In genomic region chr3:157066335-157067071, GRCh38 we compare ENCODE assay signal across 11 cellular contexts.
DNase-seq lines count a peak whose midpoint lies in the region; ATAC-seq and TF ChIP-seq lines count a peak whose summit lies in the region.
"Had no signal": no experiment of that assay in that cellular context is flagged by ENCODE, and none has a peak within 500 bp of the region (broad histone marks: within the 10 kb centered on the region; RNA-seq: fewer than 3 reads in every experiment).

No MANE protein-coding gene starts in this region.

- ATAC-seq in stimulated activated effector memory CD8-positive, alpha-beta T cell treated with anti-CD3 and anti-CD28 coated beads, Interleukin-12 subunit alpha, Interleukin-12 subunit beta, amount 100 ng/mL, for 72 hours, result no peak
- ATAC-seq in HG03521 (IDR thresholded peaks at IDR 0.05; ENCODE audit: unreplicated experiment) (no peak), SK-N-SH treated with all-trans-retinoic acid at 6 μM for 48 hours (no peak)

- H3K27me3 Mint-ChIP-seq in activated CD4-positive, alpha-beta memory T cell treated with anti-CD3 and anti-CD28 coated beads for 36 hours, result no peaks in the 10 kb centered on the region

- no peaks in the 10 kb centered on the region for H3K9me3 Mint-ChIP-seq in activated CD4-positive, alpha-beta memory T cell treated with anti-CD3 and anti-CD28 coated beads for 36 hours
- H3K9me3 Mint-ChIP-seq in stimulated activated effector memory CD8-positive, alpha-beta T cell treated with anti-CD3 and anti-CD28 coated beads, Interleukin-12 subunit alpha, Interleukin-12 subunit beta, amount 100 ng/mL, for 72 hours, result no peaks in the 10 kb centered on the region
- H3K9me3 Mint-ChIP-seq: dendritic cell treated with granulocyte-macrophage colony-stimulating factor and Interleukin-4, amounts not matched to agents 40 ng/mL and 50 ng/mL, for 4 days had no signal

- H3K4me1 Mint-ChIP-seq in activated CD4-positive, alpha-beta memory T cell treated with anti-CD3 and anti-CD28 coated beads for 36 hours (ENCODE audit: low read depth), result peaks cover 23% of the 10 kb centered on the region
- peaks cover 44% of the 10 kb centered on the region for H3K4me1 Mint-ChIP-seq in stimulated activated effector memory CD8-positive, alpha-beta T cell treated with anti-CD3 and anti-CD28 coated beads, Interleukin-12 subunit alpha, Interleukin-12 subunit beta, amount 100 ng/mL, for 72 hours

- no peaks in the 10 kb centered on the region for H3K36me3 Mint-ChIP-seq in activated CD4-positive, alpha-beta memory T cell treated with anti-CD3 and anti-CD28 coated beads for 36 hours
- no peaks in the 10 kb centered on the region for H3K36me3 Mint-ChIP-seq in stimulated activated effector memory CD8-positive, alpha-beta T cell treated with anti-CD3 and anti-CD28 coated beads, Interleukin-12 subunit alpha, Interleukin-12 subunit beta, amount 100 ng/mL, for 72 hours

- CTCF ChIA-PET in activated CD4-positive, alpha-beta memory T cell treated with anti-CD3 and anti-CD28 coated beads for 36 hours (lab: Charles Lee), result interaction anchor here (0.9 to 2.5 kb wide), 6 partner anchors 11 to 393 kb away, joined by 3 to 12 read pairs (median 4); no protein-coding TSS in a partner anchor

- intact Hi-C loops in activated CD4-positive, alpha-beta memory T cell treated with anti-CD3 and anti-CD28 coated beads for 36 hours (cut with micrococcal nuclease), result no loop called here
- intact Hi-C loops in head of caudate nucleus (cut with DNase I), result no loop called here

- no peak overlapping the region for H3K4me3 Mint-ChIP-seq in activated CD4-positive, alpha-beta memory T cell treated with anti-CD3 and anti-CD28 coated beads for 36 hours
- no peak overlapping the region for H3K4me3 Mint-ChIP-seq in stimulated activated effector memory CD8-positive, alpha-beta T cell treated with anti-CD3 and anti-CD28 coated beads, Interleukin-12 subunit alpha, Interleukin-12 subunit beta, amount 100 ng/mL, for 72 hours
- H3K4me3 Mint-ChIP-seq: dendritic cell treated with granulocyte-macrophage colony-stimulating factor and Interleukin-4, amounts not matched to agents 40 ng/mL and 50 ng/mL, for 4 days had no signal

- DNase-seq in NCI-H2171 treated with DMSO at 0.1 percent for 48 hours (lab: John Stamatoyannopoulos, UW) (peak; percentile 48), NCI-H2171 (lab: John Stamatoyannopoulos, UW) (no peak), head of caudate nucleus (peak in 30 of 42 donors; percentile 29 to 83 (median 54))
- DNase-seq in activated CD4-positive, alpha-beta memory T cell treated with anti-CD3 and anti-CD28 coated beads for 36 hours, result no peak
- DNase-seq in stimulated activated effector memory CD8-positive, alpha-beta T cell treated with anti-CD3 and anti-CD28 coated beads, Interleukin-12 subunit alpha, Interleukin-12 subunit beta, amount 100 ng/mL, for 72 hours (ENCODE audit: low spot score in 2 of 2), result no peak
- DNase-seq in effector CD8-positive, alpha-beta T cell (lab: John Stamatoyannopoulos, UW), result no peak
- DNase-seq: 8988T, kidney had no signal

- POLR2A ChIA-PET in activated CD4-positive, alpha-beta memory T cell treated with anti-CD3 and anti-CD28 coated beads for 36 hours (lab: Charles Lee), result interaction anchor here (0.6 kb wide), 1 partner anchor 22 kb away, joined by 3 read pairs; no protein-coding TSS in a partner anchor

- H3K27ac Mint-ChIP-seq in activated CD4-positive, alpha-beta memory T cell treated with anti-CD3 and anti-CD28 coated beads for 36 hours, result peak overlapping the region; percentile 9
- peak overlapping the region; percentile 12 for H3K27ac Mint-ChIP-seq in stimulated activated effector memory CD8-positive, alpha-beta T cell treated with anti-CD3 and anti-CD28 coated beads, Interleukin-12 subunit alpha, Interleukin-12 subunit beta, amount 100 ng/mL, for 72 hours

TF ChIP-seq in SK-N-SH treated with all-trans-retinoic acid at 6 μM for 48 hours, 23 proteins besides CTCF, POLR2A, EP300 and RAD21 (continues in another document):
- TF ChIP-seq ESRRG (CRISPR knock-in tag; IDR thresholded peaks at IDR 0.05) (no peak), ZNF8 (CRISPR knock-in tag; IDR thresholded peaks at IDR 0.05) (no peak), TOX (CRISPR knock-in tag; IDR thresholded peaks at IDR 0.05; ENCODE audit: borderline replicate concordance) (no peak), ZNF565 (CRISPR knock-in tag; conservative IDR thresholded peaks at IDR 0.05; ENCODE audit: low read depth) (no peak), BACH2 (CRISPR knock-in tag; IDR thresholded peaks at IDR 0.05; ENCODE audit: borderline replicate concordance) (no peak), TSHZ2 (CRISPR knock-in tag; IDR thresholded peaks at IDR 0.05) (no peak), GLIS3 (CRISPR knock-in tag; IDR thresholded peaks at IDR 0.05) (no peak), PPARA (CRISPR knock-in tag; IDR thresholded peaks at IDR 0.05; ENCODE audit: borderline replicate concordance) (no peak), ZNF70 (CRISPR knock-in tag; IDR thresholded peaks at IDR 0.05) (no peak), OSR1 (CRISPR knock-in tag; IDR thresholded peaks at IDR 0.05) (no peak), SNAI2 (CRISPR knock-in tag; IDR thresholded peaks at IDR 0.05) (no peak), TCF4 (CRISPR knock-in tag; IDR thresholded peaks at IDR 0.05; ENCODE audit: borderline replicate concordance) (no peak), ZFP30 (CRISPR knock-in tag; IDR thresholded peaks at IDR 0.05) (no peak), ZC3H10 (CRISPR knock-in tag; IDR thresholded peaks at IDR 0.05) (no peak), ZFP3 (CRISPR knock-in tag; IDR thresholded peaks at IDR 0.05) (no peak), POU6F1 (CRISPR knock-in tag; IDR thresholded peaks at IDR 0.05; ENCODE audit: borderline replicate concordance, low read depth) (no peak)
- TF ChIP-seq, protein P1, sequence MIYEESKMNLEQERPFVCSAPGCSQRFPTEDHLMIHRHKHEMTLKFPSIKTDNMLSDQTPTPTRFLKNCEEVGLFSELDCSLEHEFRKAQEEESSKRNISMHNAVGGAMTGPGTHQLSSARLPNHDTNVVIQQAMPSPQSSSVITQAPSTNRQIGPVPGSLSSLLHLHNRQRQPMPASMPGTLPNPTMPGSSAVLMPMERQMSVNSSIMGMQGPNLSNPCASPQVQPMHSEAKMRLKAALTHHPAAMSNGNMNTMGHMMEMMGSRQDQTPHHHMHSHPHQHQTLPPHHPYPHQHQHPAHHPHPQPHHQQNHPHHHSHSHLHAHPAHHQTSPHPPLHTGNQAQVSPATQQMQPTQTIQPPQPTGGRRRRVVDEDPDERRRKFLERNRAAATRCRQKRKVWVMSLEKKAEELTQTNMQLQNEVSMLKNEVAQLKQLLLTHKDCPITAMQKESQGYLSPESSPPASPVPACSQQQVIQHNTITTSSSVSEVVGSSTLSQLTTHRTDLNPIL (CRISPR knock-in tag; IDR thresholded peaks at IDR 0.05; ENCODE audit: low read depth), result no peak
- TF ChIP-seq, protein P2, sequence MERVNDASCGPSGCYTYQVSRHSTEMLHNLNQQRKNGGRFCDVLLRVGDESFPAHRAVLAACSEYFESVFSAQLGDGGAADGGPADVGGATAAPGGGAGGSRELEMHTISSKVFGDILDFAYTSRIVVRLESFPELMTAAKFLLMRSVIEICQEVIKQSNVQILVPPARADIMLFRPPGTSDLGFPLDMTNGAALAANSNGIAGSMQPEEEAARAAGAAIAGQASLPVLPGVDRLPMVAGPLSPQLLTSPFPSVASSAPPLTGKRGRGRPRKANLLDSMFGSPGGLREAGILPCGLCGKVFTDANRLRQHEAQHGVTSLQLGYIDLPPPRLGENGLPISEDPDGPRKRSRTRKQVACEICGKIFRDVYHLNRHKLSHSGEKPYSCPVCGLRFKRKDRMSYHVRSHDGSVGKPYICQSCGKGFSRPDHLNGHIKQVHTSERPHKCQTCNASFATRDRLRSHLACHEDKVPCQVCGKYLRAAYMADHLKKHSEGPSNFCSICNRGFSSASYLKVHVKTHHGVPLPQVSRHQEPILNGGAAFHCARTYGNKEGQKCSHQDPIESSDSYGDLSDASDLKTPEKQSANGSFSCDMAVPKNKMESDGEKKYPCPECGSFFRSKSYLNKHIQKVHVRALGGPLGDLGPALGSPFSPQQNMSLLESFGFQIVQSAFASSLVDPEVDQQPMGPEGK (CRISPR knock-in tag; IDR thresholded peaks at IDR 0.05; ENCODE audit: borderline replicate concordance), result no peak

Comparison
In these comparisons a context has a peak if more than half of its experiments do, and no peak if none do; other contexts are left out.
1. DNase-seq: peak in NCI-H2171 treated with DMSO at 0.1 percent for 48 hours (single experiment) and head of caudate nucleus (30 of 42); none in NCI-H2171 (single experiment), activated CD4-positive, alpha-beta memory T cell treated with anti-CD3 and anti-CD28 coated beads for 36 hours (single experiment), stimulated activated effector memory CD8-positive, alpha-beta T cell treated with anti-CD3 and anti-CD28 coated beads, Interleukin-12 subunit alpha, Interleukin-12 subunit beta, amount 100 ng/mL, for 72 hours (0 of 2) and effector CD8-positive, alpha-beta T cell (single experiment).